In the genomic region with DNA sequence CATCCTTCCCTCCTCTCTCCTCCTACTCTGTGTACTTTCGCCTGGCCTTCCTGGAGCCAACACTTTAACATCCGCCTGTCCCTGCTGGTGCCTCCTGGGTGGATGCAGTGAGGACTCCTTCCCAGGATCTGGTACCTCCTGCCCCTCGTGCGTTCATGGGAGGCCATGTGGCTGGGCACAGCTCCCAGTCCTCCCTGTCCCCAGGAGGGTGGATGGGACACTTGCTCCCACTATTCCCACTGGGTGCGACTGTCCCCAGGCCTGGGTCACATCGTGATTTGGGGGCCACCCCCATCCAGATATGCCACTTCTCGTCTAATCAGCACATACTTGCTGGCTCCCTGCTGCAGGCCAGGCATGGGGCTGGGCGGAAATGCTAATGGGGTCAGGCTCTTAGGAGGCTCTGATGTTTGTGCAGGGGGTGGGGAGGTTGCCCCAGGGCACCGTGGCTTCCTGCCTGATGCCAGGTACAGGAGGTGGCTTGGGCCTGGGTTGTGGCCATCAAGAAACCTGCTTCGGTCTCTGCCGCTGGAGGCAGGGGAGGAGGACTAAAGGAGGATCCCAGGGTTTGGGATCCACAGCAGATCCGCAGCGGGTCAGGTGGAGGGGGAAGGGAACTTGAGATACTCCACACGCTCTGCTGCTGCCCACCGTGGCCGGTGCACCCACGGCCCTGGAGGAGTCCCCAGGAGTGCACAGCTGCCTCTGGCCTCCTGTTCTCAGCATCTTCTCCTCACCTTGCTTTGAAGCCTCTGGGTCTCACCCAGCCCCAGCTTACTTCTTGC, we compare ENCODE assay signal across 2 cellular contexts.
TF ChIP-seq lines count a peak whose summit lies in the region.

No MANE protein-coding gene starts in this region.

TF ChIP-seq in HEK293, 187 proteins besides CTCF, POLR2A, EP300 and RAD21:
- TF ChIP-seq ZNF626 (tag by site-specific recombination; IDR thresholded peaks at IDR 0.05), result no peak
- TF ChIP-seq ZNF555 (tag by site-specific recombination; conservative IDR thresholded peaks at IDR 0.05), result no peak
- TF ChIP-seq ZNF768 (tag by site-specific recombination; IDR thresholded peaks at IDR 0.05), result no peak
- TF ChIP-seq, protein P1, sequence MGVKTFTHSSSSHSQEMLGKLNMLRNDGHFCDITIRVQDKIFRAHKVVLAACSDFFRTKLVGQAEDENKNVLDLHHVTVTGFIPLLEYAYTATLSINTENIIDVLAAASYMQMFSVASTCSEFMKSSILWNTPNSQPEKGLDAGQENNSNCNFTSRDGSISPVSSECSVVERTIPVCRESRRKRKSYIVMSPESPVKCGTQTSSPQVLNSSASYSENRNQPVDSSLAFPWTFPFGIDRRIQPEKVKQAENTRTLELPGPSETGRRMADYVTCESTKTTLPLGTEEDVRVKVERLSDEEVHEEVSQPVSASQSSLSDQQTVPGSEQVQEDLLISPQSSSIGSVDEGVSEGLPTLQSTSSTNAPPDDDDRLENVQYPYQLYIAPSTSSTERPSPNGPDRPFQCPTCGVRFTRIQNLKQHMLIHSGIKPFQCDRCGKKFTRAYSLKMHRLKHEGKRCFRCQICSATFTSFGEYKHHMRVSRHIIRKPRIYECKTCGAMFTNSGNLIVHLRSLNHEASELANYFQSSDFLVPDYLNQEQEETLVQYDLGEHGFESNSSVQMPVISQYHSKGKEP (tag by site-specific recombination; IDR thresholded peaks at IDR 0.05), result no peak
- no peak for TF ChIP-seq KLF1 (tag by site-specific recombination; IDR thresholded peaks at IDR 0.05)
- TF ChIP-seq ZIC2 (tag by site-specific recombination; IDR thresholded peaks at IDR 0.05), result peak; percentile 19; the same call in 1 of the 2 replicates
- TF ChIP-seq ZNF132 (tag by site-specific recombination; IDR thresholded peaks at IDR 0.05; ENCODE audit: borderline replicate concordance), result no peak
- TF ChIP-seq ZBTB20 (tag by site-specific recombination; IDR thresholded peaks at IDR 0.05), result no peak
- no peak for TF ChIP-seq ZNF16 (tag by site-specific recombination; IDR thresholded peaks at IDR 0.05; ENCODE audit: low read depth)

TF ChIP-seq in H1, 55 proteins besides CTCF, POLR2A, EP300 and RAD21:
- TF ChIP-seq, protein P2, sequence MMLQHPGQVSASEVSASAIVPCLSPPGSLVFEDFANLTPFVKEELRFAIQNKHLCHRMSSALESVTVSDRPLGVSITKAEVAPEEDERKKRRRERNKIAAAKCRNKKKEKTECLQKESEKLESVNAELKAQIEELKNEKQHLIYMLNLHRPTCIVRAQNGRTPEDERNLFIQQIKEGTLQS (IDR thresholded peaks at IDR 0.05; ENCODE audit: insufficient read depth, low read depth, low read length), result no peak
- TF ChIP-seq RXRA (IDR thresholded peaks at IDR 0.05; ENCODE audit: insufficient read depth, low read depth, low read length) (no peak), NRF1 (IDR thresholded peaks at IDR 0.05; ENCODE audit: low read depth, low read length) (no peak), TAF7 (optimal IDR thresholded peaks at IDR 0.05; ENCODE audit: borderline replicate concordance, low read depth, low read length) (no peak), SIRT6 (IDR thresholded peaks at IDR 0.05; ENCODE audit: low read length) (no peak), TCF12 (IDR thresholded peaks at IDR 0.05; ENCODE audit: low read depth, low read length) (no peak)
